ENCODE assay signal across 9 cellular contexts in genomic region chr3:31232049-31233040, GRCh38.
DNase-seq lines count a peak whose midpoint lies in the region; ATAC-seq and TF ChIP-seq lines count a peak whose summit lies in the region.
"Had no signal": no experiment of that assay in that cellular context is flagged by ENCODE, and none has a peak within 500 bp of the region (broad histone marks: within the 10 kb centered on the region; RNA-seq: fewer than 3 reads in every experiment).

No MANE protein-coding gene starts in this region.

- H3K27ac Mint-ChIP-seq in progenitor cell of endocrine pancreas = no peak overlapping the region

- ATAC-seq in GM21619 (IDR thresholded peaks at IDR 0.05; ENCODE audit: unreplicated experiment) (peak; percentile 40), Right ventricle myocardium superior (ENCODE audit: poor library complexity) (peak; percentile 79), GM19324 (IDR thresholded peaks at IDR 0.05; ENCODE audit: low FRiP score, unreplicated experiment) (no peak), HG03108 (IDR thresholded peaks at IDR 0.05; ENCODE audit: unreplicated experiment) (no peak)

- no peak overlapping the region for H3K4me3 Mint-ChIP-seq in progenitor cell of endocrine pancreas (ENCODE audit: low read depth)

- TF ChIP-seq CTCF in progenitor cell of endocrine pancreas (IDR thresholded peaks at IDR 0.05; ENCODE audit: unreplicated experiment) = no peak

- H3K36me3 Mint-ChIP-seq in progenitor cell of endocrine pancreas (ENCODE audit: insufficient read depth) = no peaks in the 10 kb centered on the region

- no peaks in the 10 kb centered on the region for H3K9me3 Mint-ChIP-seq in progenitor cell of endocrine pancreas (ENCODE audit: low read depth)

- H3K4me1 Mint-ChIP-seq in progenitor cell of endocrine pancreas (ENCODE audit: low read depth) = peaks cover 2% of the 10 kb centered on the region

- intact Hi-C loops in Right ventricle myocardium superior (cut with DNase I) = no loop called here

- peak; percentile 88 for DNase-seq in CD1c-positive myeloid dendritic cell (ENCODE audit: extremely low spot score)
- DNase-seq in OCI-M1 (lab: John Stamatoyannopoulos, UW) = peak; percentile 39
- DNase-seq in Right ventricle myocardium superior = peak; percentile 38
- DNase-seq in progenitor cell of endocrine pancreas (ENCODE audit: low spot score, unreplicated experiment) = no peak
- no peak for DNase-seq in cerebellar cortex (ENCODE audit: low spot score)
- DNase-seq: brain microvascular endothelial cell had no signal

- H3K27me3 Mint-ChIP-seq in progenitor cell of endocrine pancreas = no peaks in the 10 kb centered on the region

Comparison
In these comparisons a context has a peak if more than half of its experiments do, and no peak if none do; other contexts are left out.
1. DNase-seq: peak in CD1c-positive myeloid dendritic cell (single experiment), OCI-M1 (single experiment) and Right ventricle myocardium superior (single experiment); none in progenitor cell of endocrine pancreas (single experiment) and cerebellar cortex (single experiment).
2. ATAC-seq: peak in GM21619 (single experiment) and Right ventricle myocardium superior (single experiment); none in GM19324 (single experiment) and HG03108 (single experiment).